ENCODE assay signal across 8 cellular contexts in genomic region chr9:73133921-73134407, GRCh38. TPM values are rescaled to one million over a fixed set of nuclear protein-coding genes. Genes with fewer than 3 reads are reported as not detected.
A peak's percentile ranks its signal among the peaks of the same experiment; 100 is the strongest.
DNase-seq lines count a peak whose midpoint lies in the region; ATAC-seq and TF ChIP-seq lines count a peak whose summit lies in the region.

No MANE protein-coding gene starts in this region.

- ATAC-seq in Right ventricle myocardium superior (ENCODE audit: poor library complexity) (no peak), HG03378 (IDR thresholded peaks at IDR 0.05; ENCODE audit: unreplicated experiment) (peak; percentile 51)

- no peak for TF ChIP-seq CTCF in right atrium auricular region (IDR thresholded peaks at IDR 0.05)
- TF ChIP-seq CTCF in coronary artery (IDR thresholded peaks at IDR 0.05): no peak

- H3K4me3 ChIP-seq in right atrium auricular region (no peak overlapping the region), coronary artery (no peak overlapping the region), Karpas-422 (ENCODE audit: low read length) (no peak overlapping the region)

- H3K9me3 ChIP-seq in right atrium auricular region: no peaks in the 10 kb centered on the region
- no peaks in the 10 kb centered on the region for H3K9me3 ChIP-seq in Karpas-422 (ENCODE audit: low read length)

- no peaks in the 10 kb centered on the region for H3K79me2 ChIP-seq in Karpas-422 (ENCODE audit: low read length)

- H3K4me2 ChIP-seq in Karpas-422 (ENCODE audit: low read depth, low read length, poor library complexity, severe bottlenecking): no peak overlapping the region

- peak; percentile 63 for DNase-seq in right atrium auricular region (ENCODE audit: low spot score)
- DNase-seq in Right ventricle myocardium superior: no peak
- no peak for DNase-seq in coronary artery (ENCODE audit: low spot score)
- DNase-seq in NCI-H446 treated with DMSO at 0.1 percent for 48 hours (lab: John Stamatoyannopoulos, UW): no peak
- no peak for DNase-seq in HuH-7.5 (ENCODE audit: low spot score)
- no peak for DNase-seq in dermis blood vessel endothelial cell
- no peak for DNase-seq in Karpas-422

- H3K27me3 ChIP-seq in right atrium auricular region (no peaks in the 10 kb centered on the region), Karpas-422 (ENCODE audit: low read length) (no peaks in the 10 kb centered on the region)

- no peak overlapping the region for H2AFZ ChIP-seq in Karpas-422 (ENCODE audit: low read length)

- no peaks in the 10 kb centered on the region for H4K20me1 ChIP-seq in Karpas-422 (ENCODE audit: insufficient read depth, low read depth, low read length)

- H3K36me3 ChIP-seq in right atrium auricular region (no peaks in the 10 kb centered on the region), Karpas-422 (ENCODE audit: insufficient read depth, low read length) (no peaks in the 10 kb centered on the region)

- no peak overlapping the region for H3K9ac ChIP-seq in Karpas-422 (ENCODE audit: low read length)

- intact Hi-C loops in Right ventricle myocardium superior (cut with DNase I): no loop called here

- H3K4me1 ChIP-seq in right atrium auricular region: peaks cover 0 to 12% of the 10 kb centered on the region in 2 donors
- no peaks in the 10 kb centered on the region for H3K4me1 ChIP-seq in Karpas-422 (ENCODE audit: low read length)

- no peaks in the 10 kb centered on the region for H3K9me2 ChIP-seq in Karpas-422 (replicated peaks; ENCODE audit: insufficient read depth, low read length)

- H3K27ac ChIP-seq in right atrium auricular region (no peak overlapping the region), coronary artery (peak overlapping the region; percentile 12 to 42), Karpas-422 (ENCODE audit: low read length) (no peak overlapping the region)

RNA-seq across cellular contexts. Expression of gene ANXA1, which starts 17.7 kb away (rescaled TPM):
- total RNA-seq in right atrium auricular region (100 to 1,000 TPM in 1 of 2 donors, 10 to 100 TPM in 1; 69.8 to 142 TPM), Right ventricle myocardium superior (53.1 TPM), dermis blood vessel endothelial cell (798 and 1,016 TPM in 2 replicates)
- not detected in 2 replicates for total RNA-seq in Karpas-422 (2014; rRNA removed; shearing (Covaris generic); ENCODE audit: low replicate concordance)

Comparison
In these comparisons a context has a peak if more than half of its experiments do, and no peak if none do; other contexts are left out.
1. H3K27ac ChIP-seq: peak in coronary artery (2 of 2); none in right atrium auricular region (0 of 2) and Karpas-422 (single experiment).
2. RNA of gene ANXA1, which starts 17.7 kb away (total RNA-seq): 798 to 1,016 TPM in dermis blood vessel endothelial cell, 69.8 to 142 TPM in right atrium auricular region and 53.1 TPM in Right ventricle myocardium superior (single experiment); not detected in Karpas-422; every median in the first group is over 10 times any median in the second.